In the genomic region with DNA sequence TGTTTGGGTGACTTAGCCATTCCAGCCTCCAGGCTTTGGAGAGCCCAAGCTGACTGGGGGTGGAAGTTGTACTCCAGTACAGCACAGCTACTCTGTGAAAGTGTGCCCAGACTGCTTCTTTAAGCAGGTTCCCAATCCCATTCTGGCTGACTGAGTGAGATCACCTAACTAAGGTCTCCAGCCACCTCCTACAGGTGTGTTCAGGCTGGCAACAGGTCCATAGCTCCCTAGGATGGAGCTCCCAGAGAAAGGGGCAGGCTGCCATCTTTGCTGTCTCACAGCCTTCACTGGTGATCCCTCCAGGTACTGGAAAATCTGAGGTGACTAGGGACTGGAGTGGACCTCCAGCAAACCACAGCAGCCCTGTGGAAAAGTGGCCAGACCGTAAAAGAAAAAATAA, we compare ENCODE assay signal across 33 cellular contexts.
"Had no signal": no experiment of that assay in that cellular context is flagged by ENCODE, and none has a peak within 500 bp of the region (broad histone marks: within the 10 kb centered on the region; RNA-seq: fewer than 3 reads in every experiment).

No MANE protein-coding gene starts in this region.

- H3K9me3 ChIP-seq: adrenal gland, body of pancreas, breast epithelium had no signal

- H3K36me3 ChIP-seq: adrenal gland, brain microvascular endothelial cell, breast epithelium had no signal

- DNase-seq: activated B cell treated with CpG ODN at 0.5 μM for 24 hours; activated CD4-positive, alpha-beta memory T cell treated with anti-CD3 and anti-CD28 coated beads for 36 hours; activated CD4-positive, alpha-beta T cell treated with anti-CD3 and anti-CD28 coated beads for 4 hours; activated CD4-positive, alpha-beta T cell treated with anti-CD3 and anti-CD28 coated beads, Interleukin-2, amount 10 ng/mL, durations not matched to agents 24 days and 14 days; activated CD4-positive, alpha-beta T cell treated with anti-CD3 and anti-CD28 coated beads, Interleukin-2, amount 50 U/mL, for 1 hour; activated CD4-positive, alpha-beta T cell treated with anti-CD3 and anti-CD28 coated beads, Interleukin-2, amount 50 U/mL, for 4 hours; activated CD4-positive, CD25-positive, alpha-beta regulatory T cell treated with anti-CD3 and anti-CD28 coated beads, Interleukin-2, amount 50 U/mL, for 72 hours; activated CD8-positive, alpha-beta memory T cell treated with anti-CD3 and anti-CD28 coated beads, Interleukin-2, amount 50 U/mL, for 4 hours; activated CD8-positive, alpha-beta T cell treated with anti-CD3 and anti-CD28 coated beads for 36 hours; activated effector memory CD4-positive, alpha-beta T cell treated with anti-CD3 and anti-CD28 coated beads, Interleukin-2, amount 50 U/mL, for 16 hours; activated gamma-delta T cell treated with Interleukin-2 at 50 U/mL for 16 hours; activated naive CD4-positive, alpha-beta T cell; activated naive CD4-positive, alpha-beta T cell treated with anti-CD3 and anti-CD28 coated beads for 36 hours; activated naive CD4-positive, alpha-beta T cell treated with anti-CD3 and anti-CD28 coated beads, Interleukin-2, amount 50 U/mL, for 16 hours; activated naive CD8-positive, alpha-beta T cell treated with anti-CD3 and anti-CD28 coated beads for 36 hours; activated T-cell treated with anti-CD3 and anti-CD28 coated beads for 4 hours; activated T-cell treated with anti-CD3 and anti-CD28 coated beads, Interleukin-2, amount 50 U/mL, for 1 hour; activated T-cell treated with anti-CD3 and anti-CD28 coated beads, Interleukin-2, amount 50 U/mL, for 4 hours; activated T-cell treated with anti-CD3 and anti-CD28 coated beads, Interleukin-2, amount 50 U/mL, for 72 hours; adrenal gland; amniotic stem cell; aorta; body of pancreas; brain microvascular endothelial cell; central memory CD4-positive, alpha-beta T cell; T-helper 2 cell; T-helper 9 cell had no signal

- ATAC-seq: activated CD8-positive, alpha-beta T cell treated with anti-CD3 and anti-CD28 coated beads for 36 hours; activated naive CD4-positive, alpha-beta T cell treated with anti-CD3 and anti-CD28 coated beads, Interleukin-2, amount 50 U/mL, for 72 hours; activated T-cell treated with anti-CD3 and anti-CD28 coated beads, Interleukin-2, amount 50 U/mL, for 4 hours; activated T-cell treated with anti-CD3 and anti-CD28 coated beads, Interleukin-2, amount 50 U/mL, for 72 hours; activated T-helper 17 cell treated with anti-CD3 and anti-CD28 coated beads, Interleukin-2, amount 50 U/mL, for 72 hours; body of pancreas had no signal

- H3K27ac ChIP-seq: adrenal gland, body of pancreas, brain microvascular endothelial cell, breast epithelium, VCaP had no signal

- FAIRE-seq: astrocyte, TTC549 had no signal

- H3K4me1 ChIP-seq: body of pancreas, breast epithelium had no signal

- H3K4me3 ChIP-seq: adrenal gland, body of pancreas, breast epithelium had no signal

- H3K27me3 ChIP-seq: adrenal gland, body of pancreas, brain microvascular endothelial cell, breast epithelium had no signal
